8 cellular contexts compared by ENCODE assay signal in genomic region chr1:75632350-75632949, GRCh38. TPM values are rescaled to one million over a fixed set of nuclear protein-coding genes. Genes with fewer than 3 reads are reported as not detected.
DNase-seq lines count a peak whose midpoint lies in the region; ATAC-seq and TF ChIP-seq lines count a peak whose summit lies in the region.

No MANE protein-coding gene starts in this region.

- H2BK5ac ChIP-seq in mesenchymal stem cell (ENCODE audit: low read depth, low read length, poor library complexity, severe bottlenecking): no peak overlapping the region

- no peak overlapping the region for H2AK5ac ChIP-seq in mesenchymal stem cell (ENCODE audit: low read length, severe bottlenecking)

- H2BK15ac ChIP-seq in mesenchymal stem cell (ENCODE audit: low read depth, poor library complexity, severe bottlenecking): no peak overlapping the region

- DNase-seq in cardiac muscle cell (ENCODE audit: low read depth in 1 of 2, low spot score in 1 of 2): peak; percentile 57 to 59
- DNase-seq in cardiac septum (ENCODE audit: low spot score): no peak
- peak; percentile 34 to 73 for DNase-seq in NCI-H446 (lab: John Stamatoyannopoulos, UW)
- peak; percentile 28 for DNase-seq in cerebellar cortex (ENCODE audit: low spot score)
- peak; percentile 41 for DNase-seq in mesenchymal stem cell
- no peak for DNase-seq in OCI-M2 (lab: John Stamatoyannopoulos, UW; ENCODE audit: unreplicated experiment)
- no peak for DNase-seq in activated gamma-delta T cell treated with Interleukin-2 at 50 U/mL for 16 hours

- TF ChIP-seq CTCF in cardiac muscle cell (IDR thresholded peaks at IDR 0.05; ENCODE audit: low read depth, low read length): peak; percentile 80

- 100% methylated on average over 1 of the region's 2 CpGs for WGBS in mesenchymal stem cell

- H3K9me3 ChIP-seq in cardiac muscle cell (ENCODE audit: low read depth) (no peaks in the 10 kb centered on the region), mesenchymal stem cell (ENCODE audit: control insufficient read depth, low read length) (no peaks in the 10 kb centered on the region)

- no peak overlapping the region for H3K14ac ChIP-seq in mesenchymal stem cell (ENCODE audit: low read length in 2 of 2)

- H3K23ac ChIP-seq in mesenchymal stem cell (ENCODE audit: low read length in 2 of 2): no peak overlapping the region

- H2BK12ac ChIP-seq in mesenchymal stem cell (ENCODE audit: low read length in 2 of 2): no peak overlapping the region

- H2BK120ac ChIP-seq in mesenchymal stem cell (ENCODE audit: low read depth, low read length): no peak overlapping the region

- H3K4me2 ChIP-seq in mesenchymal stem cell (ENCODE audit: low read length, poor library complexity, severe bottlenecking): no peak overlapping the region

- H3K27ac ChIP-seq in cardiac muscle cell: no peak overlapping the region
- no peak overlapping the region for H3K27ac ChIP-seq in mesenchymal stem cell (ENCODE audit: low read length, poor library complexity, severe bottlenecking)

- H3K4me3 ChIP-seq in cardiac muscle cell (no peak overlapping the region), mesenchymal stem cell (ENCODE audit: insufficient read depth in 1 of 2, low read depth in 1 of 2, low read length in 2 of 2) (no peak overlapping the region)

- no peak overlapping the region for H4K8ac ChIP-seq in mesenchymal stem cell (ENCODE audit: low read length)

- no peaks in the 10 kb centered on the region for H3K4me1 ChIP-seq in cardiac muscle cell (ENCODE audit: low read depth)
- H3K4me1 ChIP-seq in mesenchymal stem cell (ENCODE audit: control insufficient read depth, insufficient read depth, low read depth, low read length): no peaks in the 10 kb centered on the region

- H3K18ac ChIP-seq in mesenchymal stem cell (ENCODE audit: low read depth in 1 of 2, low read length in 2 of 2): no peak overlapping the region

- H3K79me1 ChIP-seq in mesenchymal stem cell (replicated peaks; ENCODE audit: low read length, poor library complexity, severe bottlenecking): no peaks in the 10 kb centered on the region

- no peak overlapping the region for H4K91ac ChIP-seq in mesenchymal stem cell (ENCODE audit: low read length)

- no peak overlapping the region for H2AFZ ChIP-seq in mesenchymal stem cell (ENCODE audit: low read depth, low read length)

- H3K27me3 ChIP-seq in cardiac muscle cell (no peaks in the 10 kb centered on the region), mesenchymal stem cell (ENCODE audit: control insufficient read depth in 1 of 2, insufficient read depth in 1 of 2, low read length in 2 of 2) (peaks cover 0 to 11% of the 10 kb centered on the region in 2 experiments)

- H3K36me3 ChIP-seq in cardiac muscle cell: no peaks in the 10 kb centered on the region
- no peaks in the 10 kb centered on the region for H3K36me3 ChIP-seq in mesenchymal stem cell (ENCODE audit: control insufficient read depth in 1 of 2, insufficient read depth in 2 of 2, low read depth in 1 of 2, low read length in 2 of 2)

- ATAC-seq in HG02623 (IDR thresholded peaks at IDR 0.05; ENCODE audit: unreplicated experiment): peak; percentile 78

- no peak overlapping the region for H3K4ac ChIP-seq in mesenchymal stem cell (ENCODE audit: low read depth in 1 of 2, low read length in 2 of 2)

- intact Hi-C loops in cardiac septum (cut with DNase I): loop anchor here (1.0 kb wide), 1 partner anchor 367 kb away; no protein-coding TSS in a partner anchor

- H3K9ac ChIP-seq in mesenchymal stem cell (ENCODE audit: low read length): no peak overlapping the region

RNA-seq across cellular contexts. Expression of gene SLC44A5, which starts 21.5 kb away (rescaled TPM):
- total RNA-seq in cardiac muscle cell: 5.6 and 11.1 TPM in 2 replicates
- polyA plus RNA-seq in cardiac muscle cell: 6.9 and 7.9 TPM in 2 replicates
- total RNA-seq in cardiac septum: 3.9 TPM
- polyA plus RNA-seq in mesenchymal stem cell (2013, experiment 1 of 2): 0.12 TPM
- 0.10 TPM for polyA plus RNA-seq in mesenchymal stem cell (2013, experiment 2 of 2)

Comparison
In these comparisons a context has a peak if more than half of its experiments do, and no peak if none do; other contexts are left out.
1. DNase-seq: peak in cardiac muscle cell (2 of 2), NCI-H446 (2 of 2), cerebellar cortex (single experiment) and mesenchymal stem cell (single experiment); none in cardiac septum (single experiment), OCI-M2 (single experiment) and activated gamma-delta T cell treated with Interleukin-2 at 50 U/mL for 16 hours (single experiment).